In genomic region chr20:37346232-37346525, GRCh38 we compare ENCODE assay signal across 9 cellular contexts. TPM values are rescaled to one million over a fixed set of nuclear protein-coding genes. Genes with fewer than 3 reads are reported as not detected.
DNase-seq lines count a peak whose midpoint lies in the region; ATAC-seq and TF ChIP-seq lines count a peak whose summit lies in the region.
"Had no signal": no experiment of that assay in that cellular context is flagged by ENCODE, and none has a peak within 500 bp of the region (broad histone marks: within the 10 kb centered on the region; RNA-seq: fewer than 3 reads in every experiment).

No MANE protein-coding gene starts in this region.

- H3K27me3 ChIP-seq in A673 (replicated peaks; ENCODE audit: insufficient read depth, low read depth, low read length, poor library complexity): no peaks in the 10 kb centered on the region
- no peaks in the 10 kb centered on the region for H3K27me3 ChIP-seq in muscle layer of colon (ENCODE audit: control insufficient read depth in 1 of 2, insufficient read depth in 2 of 2, low read length in 2 of 2)

- H3K9me3 ChIP-seq in A673 (ENCODE audit: low read depth, low read length, poor library complexity, severe bottlenecking): no peaks in the 10 kb centered on the region
- H3K9me3 ChIP-seq in muscle layer of colon (ENCODE audit: low read length): no peaks in the 10 kb centered on the region

- H3K36me3 ChIP-seq in A673 (ENCODE audit: insufficient read depth, low read length, poor library complexity, severe bottlenecking) (no peaks in the 10 kb centered on the region), muscle layer of colon (ENCODE audit: insufficient read depth, low read length) (no peaks in the 10 kb centered on the region)

- H3K4me1 ChIP-seq in A673 (ENCODE audit: insufficient read depth, low read length, poor library complexity, severe bottlenecking) (no peaks in the 10 kb centered on the region), muscle layer of colon (ENCODE audit: insufficient read depth, low read length) (peaks cover 26% of the 10 kb centered on the region)

- CTCF ChIA-PET in A673 (lab: Charles Lee): no interaction called here

- TF ChIP-seq CTCF in A673 (conservative IDR thresholded peaks at IDR 0.05; ENCODE audit: low read depth, low read length): no peak
- no peak for TF ChIP-seq CTCF in HFF-Myc (IDR thresholded peaks at IDR 0.05; ENCODE audit: low read depth, low read length, missing control alignments)
- TF ChIP-seq CTCF in cardiac fibroblast (IDR thresholded peaks at IDR 0.05; ENCODE audit: low read depth, low read length): no peak

- DNase-seq in A673 (ENCODE audit: low spot score): no peak
- DNase-seq in HFF-Myc (ENCODE audit: extremely low read depth, low read depth): no peak
- DNase-seq in cardiac fibroblast (ENCODE audit: low read depth in 2 of 2): no peak
- no peak for DNase-seq in NCI-H2196 (lab: John Stamatoyannopoulos, UW; ENCODE audit: unreplicated experiment)
- no peak for DNase-seq in activated effector memory CD4-positive, alpha-beta T cell treated with anti-CD3 and anti-CD28 coated beads, Interleukin-2, amount 50 U/mL, for 16 hours
- DNase-seq: GDM1 had no signal

- ATAC-seq in HG03520 (IDR thresholded peaks at IDR 0.05; ENCODE audit: unreplicated experiment) (no peak), GM21526 (IDR thresholded peaks at IDR 0.05; ENCODE audit: low FRiP score, unreplicated experiment) (no peak)

- intact Hi-C loops in A673 (cut with micrococcal nuclease; ENCODE audit: unreplicated experiment): no loop called here

- H3K27ac ChIP-seq in A673 (ENCODE audit: low read depth, low read length, poor library complexity, severe bottlenecking): peak overlapping the region; percentile 63
- H3K27ac ChIP-seq in muscle layer of colon (ENCODE audit: low read depth, low read length): peak overlapping the region; percentile 87

- no peak overlapping the region for H3K9ac ChIP-seq in muscle layer of colon (ENCODE audit: low read length)

- POLR2A ChIA-PET in A673 (lab: Charles Lee; ENCODE audit: low non-redundant PET): no interaction called here

- no TSS peak for BruUV-seq in A673 (replicated peaks; lab: Mats Ljungman, UMichigan)

- H3K4me3 ChIP-seq in A673 (ENCODE audit: low read depth, low read length, poor library complexity, severe bottlenecking) (peak overlapping the region; percentile 58), HFF-Myc (replicated peaks; ENCODE audit: low read depth, low read length) (peak overlapping the region; percentile 59), cardiac fibroblast (replicated peaks in 1 of 2; ENCODE audit: low read depth in 2 of 2, low read length in 2 of 2) (peak overlapping the region; percentile 57 to 61), muscle layer of colon (ENCODE audit: low read depth in 1 of 2, low read length in 2 of 2) (peak overlapping the region in 1 of 2 donors; percentile 41)

RNA-seq across cellular contexts. Expression of gene SRC, which starts 0.2 kb away (rescaled TPM):
- total RNA-seq in A673 (2021): 23.3 and 29.6 TPM in 2 replicates

RNA-seq across cellular contexts. Expression of gene MANBAL, which starts 56.7 kb away (rescaled TPM):
- 46.4 and 48.4 TPM in 2 replicates for total RNA-seq in A673 (2021)
